Comparison of ENCODE assay signal across 8 cellular contexts in the genomic region with DNA sequence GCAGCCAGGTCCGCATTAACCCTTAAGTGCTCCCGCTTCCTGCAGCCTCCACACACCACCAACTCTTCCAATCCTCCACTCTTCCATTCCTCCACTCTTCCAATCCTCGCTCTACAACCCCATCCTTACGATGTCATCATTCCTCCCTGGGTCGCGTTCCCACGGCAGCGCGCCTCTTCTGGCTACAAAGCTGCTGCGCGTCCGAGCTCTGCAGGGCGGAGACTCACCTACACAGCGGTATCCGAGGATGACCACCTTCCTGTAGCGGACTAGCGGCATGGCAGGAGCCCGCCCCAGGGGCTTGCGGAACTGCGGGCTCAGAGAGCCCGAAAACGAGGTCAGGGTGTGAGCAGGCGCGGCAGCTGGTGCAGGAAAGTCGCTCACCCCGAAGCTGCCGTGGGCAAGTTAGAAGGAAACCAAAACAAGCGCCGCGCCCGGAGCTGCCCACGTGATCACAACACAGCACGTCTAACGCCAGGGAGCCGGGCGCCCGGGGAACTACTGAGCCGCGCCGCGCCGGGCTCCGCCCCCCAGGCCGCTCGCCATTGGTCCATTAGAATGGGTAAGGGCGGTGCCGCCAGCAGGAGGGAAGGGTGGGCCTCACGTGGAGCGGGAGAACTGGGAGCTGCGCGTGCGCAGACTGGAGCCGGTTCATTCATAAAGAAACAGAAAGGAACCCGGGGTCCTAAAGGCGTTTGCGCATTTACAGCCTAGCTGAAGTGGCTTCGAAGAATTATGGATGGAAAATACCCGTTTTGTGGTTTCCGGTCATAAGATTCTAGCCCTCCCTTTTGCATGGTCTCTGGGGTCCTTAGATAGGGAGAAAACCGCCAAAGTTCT. TPM values are rescaled to one million over a fixed set of nuclear protein-coding genes. Genes with fewer than 3 reads are reported as not detected.
A peak's percentile ranks its signal among the peaks of the same experiment; 100 is the strongest.
DNase-seq lines count a peak whose midpoint lies in the region; ATAC-seq and TF ChIP-seq lines count a peak whose summit lies in the region.

A gene with protein sequence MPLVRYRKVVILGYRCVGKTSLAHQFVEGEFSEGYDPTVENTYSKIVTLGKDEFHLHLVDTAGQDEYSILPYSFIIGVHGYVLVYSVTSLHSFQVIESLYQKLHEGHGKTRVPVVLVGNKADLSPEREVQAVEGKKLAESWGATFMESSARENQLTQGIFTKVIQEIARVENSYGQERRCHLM (minus strand): TSS at position 473 of the 840 bp plus-strand sequence. CDS start 194 bp downstream, at position 279.

- no peaks in the 10 kb centered on the region for H3K9me3 ChIP-seq in mammary epithelial cell (replicated peaks; ENCODE audit: insufficient read depth, low read length)

- CTCF ChIA-PET in mammary epithelial cell (lab: Charles Lee; ENCODE audit: low non-redundant PET) = interaction anchor here (0.8 kb wide), 2 partner anchors 18 to 70 kb away, joined by 4 to 8 read pairs; no protein-coding TSS in a partner anchor

- H3K4me3 Mint-ChIP-seq in immature natural killer cell = peak within 1 kb of the TSS; percentile 93 to 100 (median 99)

- WGBS in mammary epithelial cell (ENCODE audit: low coverage, missing lambda C conversion rate) = 0% methylated on average over 29 of the region's 60 CpGs

- ATAC-seq in GM18909 (IDR thresholded peaks at IDR 0.05; ENCODE audit: poor library complexity, unreplicated experiment) (peak; percentile 96), HG03159 (IDR thresholded peaks at IDR 0.05; ENCODE audit: unreplicated experiment) (peak; percentile 98)

- H3K9me3 Mint-ChIP-seq in immature natural killer cell = no peaks in the 10 kb centered on the region

- H3K27ac Mint-ChIP-seq in immature natural killer cell = peak within 1 kb of the TSS; percentile 91 to 99 (median 98)

- H3K79me2 ChIP-seq in mammary epithelial cell (ENCODE audit: insufficient read depth, low read length) = no peaks in the 10 kb centered on the region

- H3K27me3 ChIP-seq in mammary epithelial cell (ENCODE audit: insufficient read depth, low read length) = no peaks in the 10 kb centered on the region

- H3K36me3 ChIP-seq in mammary epithelial cell (ENCODE audit: insufficient read depth, low read length) = no peaks in the 10 kb centered on the region

- H3K27ac ChIP-seq in VCaP (peak within 1 kb of the TSS; percentile 56), mammary epithelial cell (ENCODE audit: insufficient read depth, low read depth, low read length) (peak within 1 kb of the TSS; percentile 45)

- in situ Hi-C loops in mammary epithelial cell (cut with MboI; ENCODE audit: low sequenced_read_pairs in 2 of 2) = loop anchor here (5.0 to 10.0 kb wide), 2 partner anchors 48 to 165 kb away; no protein-coding TSS in a partner anchor

- peak within 1 kb of the TSS; percentile 71 for H3K9ac ChIP-seq in mammary epithelial cell (ENCODE audit: insufficient read depth, low read length)

- H3K4me3 ChIP-seq in AG09309 (ENCODE audit: control insufficient read depth, low read depth, low read length) = peak within 1 kb of the TSS; percentile 94
- peak within 1 kb of the TSS; percentile 64 to 81 (median 72) for H3K4me3 ChIP-seq in mammary epithelial cell (replicated peaks in 1 of 3; ENCODE audit: insufficient read depth in 1 of 3, low read depth in 2 of 3, low read length in 3 of 3)

- no peaks in the 10 kb centered on the region for H4K20me1 ChIP-seq in mammary epithelial cell (ENCODE audit: insufficient read depth, low read length)

- H3K4me1 Mint-ChIP-seq in immature natural killer cell = peaks cover 19 to 23% of the 10 kb centered on the region in 2 donors

- DNase-seq in AG09309 (ENCODE audit: low read depth) (peak; percentile 71), NCI-H2196 treated with DMSO at 0.1 percent for 48 hours (lab: John Stamatoyannopoulos, UW; ENCODE audit: unreplicated experiment) (peak; percentile 95), mammary epithelial cell (peak; percentile 98), immature natural killer cell (peak; percentile 99)
- peak; percentile 98 for DNase-seq in stimulated activated CD4-positive, alpha-beta T cell treated with anti-CD3 and anti-CD28 coated beads, Interleukin-12 subunit alpha, Interleukin-12 subunit beta, amount 100 ng/mL, for 24 hours (ENCODE audit: low read depth in 2 of 2)

- intact Hi-C loops in mammary epithelial cell (cut with micrococcal nuclease) = no loop called here

- H3K4me1 ChIP-seq in mammary epithelial cell (ENCODE audit: insufficient read depth, low read length) = peaks cover 12% of the 10 kb centered on the region

- H3K27me3 Mint-ChIP-seq in immature natural killer cell (ENCODE audit: low read depth in 3 of 3) = peaks cover 4 to 6% (median 4%) of the 10 kb centered on the region in 3 donors

- H3K36me3 Mint-ChIP-seq in immature natural killer cell = no peaks in the 10 kb centered on the region

- dilution Hi-C loops in mammary epithelial cell (cut with HindIII; ENCODE audit: low sequenced_read_pairs) = loop anchor here (5.0 to 10.0 kb wide), 6 partner anchors 58 to 255 kb away; a partner anchor contains a TSS

- peak within 1 kb of the TSS; percentile 95 for H2AFZ ChIP-seq in mammary epithelial cell (ENCODE audit: low read depth, low read length)

- TF ChIP-seq CTCF in AG09309 (IDR thresholded peaks at IDR 0.05; ENCODE audit: control insufficient read depth, insufficient read depth, low read depth, low read length, missing control alignments) (peak; percentile 11), VCaP (conservative IDR thresholded peaks at IDR 0.05) (peak; percentile 47), mammary epithelial cell (conservative IDR thresholded peaks at IDR 0.05 in 1 of 2, IDR thresholded peaks at IDR 0.05 in 1 of 2; ENCODE audit: extremely low read depth in 1 of 2, insufficient read depth in 1 of 2, low read depth in 1 of 2, low read length in 2 of 2) (peak in 1 of 2 donors; percentile 30)

- TSS peak; percentile 18 for BruUV-seq in mammary epithelial cell (replicated peaks; lab: Mats Ljungman, UMichigan)

- peak within 1 kb of the TSS; percentile 92 for H3K4me2 ChIP-seq in mammary epithelial cell (ENCODE audit: insufficient read depth, low read depth, low read length)

RNA-seq across cellular contexts. Expression of the gene that starts here (rescaled TPM):
- total RNA-seq in mammary epithelial cell = 1 to 10 TPM; 1.0 to 2.3 TPM
- polyA plus RNA-seq in mammary epithelial cell (1.9 TPM), immature natural killer cell (10 to 100 TPM; 11.0 to 22.5 (median 16.5) TPM)
- not detected for polyA minus RNA-seq in mammary epithelial cell

Comparison
In these comparisons a context has a peak if more than half of its experiments do, and no peak if none do; other contexts are left out.
1. Peak in every context shown above with its lines: DNase-seq, ATAC-seq, H3K4me3 ChIP-seq and H3K27ac ChIP-seq.